Comparison of ENCODE assay signal across 8 cellular contexts in the genomic region with DNA sequence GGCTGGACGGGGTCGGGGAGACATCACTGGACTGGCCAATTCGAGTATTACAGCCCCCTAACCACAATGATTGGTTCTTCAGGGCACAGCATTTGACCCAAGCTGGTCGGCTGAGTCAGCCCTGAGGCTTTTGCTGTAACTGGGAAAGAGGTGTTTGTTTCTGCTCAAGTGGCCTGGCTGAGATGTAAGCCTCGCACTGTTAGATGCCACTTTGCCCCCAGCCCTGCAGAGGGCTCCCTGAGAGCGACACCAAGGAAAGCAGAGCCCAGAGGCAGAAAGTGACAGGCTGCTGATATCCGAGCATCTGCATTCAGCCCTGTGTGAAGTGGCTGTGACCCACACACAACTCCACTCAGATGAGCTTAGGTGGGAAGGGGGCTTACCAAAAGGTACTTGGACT. TPM values are rescaled to one million over a fixed set of nuclear protein-coding genes. Genes with fewer than 3 reads are reported as not detected.
DNase-seq lines count a peak whose midpoint lies in the region; ATAC-seq, FAIRE-seq and TF ChIP-seq lines count a peak whose summit lies in the region.

No MANE protein-coding gene starts in this region.

- TF ChIP-seq CTCF in LNCAP (IDR thresholded peaks at IDR 0.05) (peak; percentile 27; the same call in 1 of the 2 replicates), SK-N-SH (IDR thresholded peaks at IDR 0.05) (peak; percentile 31)

- H3K27ac ChIP-seq in SK-N-SH (ENCODE audit: low read depth in 2 of 2, low read length in 1 of 2) (no peak overlapping the region), small intestine (ENCODE audit: low read depth in 1 of 2, low read length in 1 of 2) (no peak overlapping the region)

- no peaks in the 10 kb centered on the region for H4K20me1 ChIP-seq in SK-N-SH (ENCODE audit: insufficient read depth)

- H3K36me3 ChIP-seq in SK-N-SH (replicated peaks in 1 of 2; ENCODE audit: control insufficient read depth in 1 of 2, insufficient read depth in 2 of 2, low read length in 1 of 2) (peaks cover 0 to 13% of the 10 kb centered on the region in 2 experiments), small intestine (ENCODE audit: control insufficient read depth in 2 of 2, insufficient read depth in 2 of 2, low read length in 2 of 2) (peaks cover 5 to 8% of the 10 kb centered on the region in 2 donors)

- no peaks in the 10 kb centered on the region for H3K9me3 Mint-ChIP-seq in activated CD4-positive, alpha-beta T cell treated with anti-CD3 and anti-CD28 coated beads for 36 hours (ENCODE audit: low read depth)

- no peak for FAIRE-seq in small intestine (lab: Jason Lieb, UNC)

- no peak overlapping the region for H3K9ac ChIP-seq in SK-N-SH

- no peaks in the 10 kb centered on the region for H3K79me2 ChIP-seq in SK-N-SH (ENCODE audit: insufficient read depth)

- DNase-seq in activated CD4-positive, alpha-beta T cell treated with anti-CD3 and anti-CD28 coated beads for 36 hours, result peak; percentile 28
- no peak for DNase-seq in activated CD4-positive, alpha-beta T cell treated with anti-CD3 and anti-CD28 coated beads, Interleukin-2, amount 50 U/mL, for 1 hour
- peak; percentile 71 for DNase-seq in SK-N-SH
- DNase-seq in head of caudate nucleus, result peak in 38 of 42 donors; percentile 16 to 63 (median 40)
- peak; percentile 54 for DNase-seq in small intestine
- DNase-seq in stimulated activated CD4-positive, alpha-beta T cell treated with anti-CD3 and anti-CD28 coated beads, Interleukin-4, amount 100 ng/mL, for 24 hours, result no peak

- peaks cover 7% of the 10 kb centered on the region for H3K36me3 Mint-ChIP-seq in activated CD4-positive, alpha-beta T cell treated with anti-CD3 and anti-CD28 coated beads for 36 hours (ENCODE audit: low read depth)

- H3K4me3 ChIP-seq in SK-N-SH (ENCODE audit: low read depth in 2 of 2, low read length in 1 of 2) (no peak overlapping the region), small intestine (ENCODE audit: low read depth in 1 of 2, low read length in 2 of 2) (no peak overlapping the region)

- TF ChIP-seq EP300 in SK-N-SH (IDR thresholded peaks at IDR 0.05; ENCODE audit: borderline replicate concordance in 1 of 2, low read depth in 1 of 2, low read length in 1 of 2), result no peak

- H3K27ac Mint-ChIP-seq in activated CD4-positive, alpha-beta T cell treated with anti-CD3 and anti-CD28 coated beads for 36 hours, result no peak overlapping the region

- H3K27me3 Mint-ChIP-seq in activated CD4-positive, alpha-beta T cell treated with anti-CD3 and anti-CD28 coated beads for 36 hours, result no peaks in the 10 kb centered on the region

- H3K4me1 ChIP-seq in SK-N-SH (ENCODE audit: control insufficient read depth in 1 of 2, insufficient read depth in 2 of 2, low read depth in 1 of 2, low read length in 1 of 2) (no peaks in the 10 kb centered on the region; a peak in 1 of 4 replicates), small intestine (ENCODE audit: control insufficient read depth in 2 of 2, insufficient read depth in 1 of 2, low read depth in 1 of 2, low read length in 1 of 2) (no peaks in the 10 kb centered on the region)

- 50% methylated on average over 4 of the region's 7 CpGs for WGBS in SK-N-SH (ENCODE audit: low lambda C conversion rate)
- WGBS in small intestine, 3 donors, result 14 to 23% (median 15%) methylated on average over 7 of the region's 7 CpGs

- H3K4me3 Mint-ChIP-seq in activated CD4-positive, alpha-beta T cell treated with anti-CD3 and anti-CD28 coated beads for 36 hours, result no peak overlapping the region

- intact Hi-C loops in activated CD4-positive, alpha-beta T cell treated with anti-CD3 and anti-CD28 coated beads for 36 hours (cut with DNase I, micrococcal nuclease), result no loop called here
- intact Hi-C loops in head of caudate nucleus (cut with DNase I), result no loop called here

- H3K27me3 ChIP-seq in SK-N-SH (ENCODE audit: insufficient read depth), result no peaks in the 10 kb centered on the region
- no peaks in the 10 kb centered on the region for H3K27me3 ChIP-seq in small intestine (ENCODE audit: control insufficient read depth in 2 of 2, insufficient read depth in 2 of 2, low read length in 2 of 2)

- no peaks in the 10 kb centered on the region for H3K9me3 ChIP-seq in SK-N-SH
- H3K9me3 ChIP-seq in small intestine (ENCODE audit: control insufficient read depth, low read depth), result no peaks in the 10 kb centered on the region

- POLR2A ChIA-PET in activated CD4-positive, alpha-beta T cell treated with anti-CD3 and anti-CD28 coated beads for 36 hours (lab: Charles Lee), result no interaction called here
- POLR2A ChIA-PET in SK-N-SH (lab: Yijun Ruan, JAX), result no interaction called here

- peak; percentile 58 for ATAC-seq in activated CD4-positive, alpha-beta T cell treated with anti-CD3 and anti-CD28 coated beads for 36 hours
- ATAC-seq in HG03439 (IDR thresholded peaks at IDR 0.05; ENCODE audit: unreplicated experiment), result no peak

- H3K9me2 ChIP-seq in SK-N-SH, result no peaks in the 10 kb centered on the region

- no peaks in the 10 kb centered on the region for H3K4me1 Mint-ChIP-seq in activated CD4-positive, alpha-beta T cell treated with anti-CD3 and anti-CD28 coated beads for 36 hours

- TF ChIP-seq RAD21 in SK-N-SH (IDR thresholded peaks at IDR 0.05; ENCODE audit: low read length), result peak; percentile 64

- no peak overlapping the region for H3K4me2 ChIP-seq in SK-N-SH

- no peak overlapping the region for H2AFZ ChIP-seq in SK-N-SH (ENCODE audit: low read depth)

- H3F3A ChIP-seq in SK-N-SH (replicated peaks; ENCODE audit: insufficient read depth), result peaks cover 8% of the 10 kb centered on the region

- CTCF ChIA-PET in activated CD4-positive, alpha-beta T cell treated with anti-CD3 and anti-CD28 coated beads for 36 hours (lab: Charles Lee), result interaction anchor here (1.2 kb wide), 1 partner anchor 26 kb away, joined by 3 read pairs; no protein-coding TSS in a partner anchor
- CTCF ChIA-PET in SK-N-SH (lab: Yijun Ruan, JAX), result interaction anchor here (0.8 to 1.7 kb wide), 6 partner anchors 13 to 60 kb away, joined by 3 to 8 read pairs (median 4); no protein-coding TSS in a partner anchor

TF ChIP-seq in SK-N-SH, 30 proteins besides CTCF, POLR2A, EP300 and RAD21:
- TF ChIP-seq, protein P1, sequence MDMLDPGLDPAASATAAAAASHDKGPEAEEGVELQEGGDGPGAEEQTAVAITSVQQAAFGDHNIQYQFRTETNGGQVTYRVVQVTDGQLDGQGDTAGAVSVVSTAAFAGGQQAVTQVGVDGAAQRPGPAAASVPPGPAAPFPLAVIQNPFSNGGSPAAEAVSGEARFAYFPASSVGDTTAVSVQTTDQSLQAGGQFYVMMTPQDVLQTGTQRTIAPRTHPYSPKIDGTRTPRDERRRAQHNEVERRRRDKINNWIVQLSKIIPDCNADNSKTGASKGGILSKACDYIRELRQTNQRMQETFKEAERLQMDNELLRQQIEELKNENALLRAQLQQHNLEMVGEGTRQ (IDR thresholded peaks at IDR 0.05; ENCODE audit: borderline replicate concordance, low read depth, low read length), result no peak
- TF ChIP-seq RCOR1 (IDR thresholded peaks at IDR 0.05; ENCODE audit: low read length), result no peak
- TF ChIP-seq MXI1 (IDR thresholded peaks at IDR 0.05; ENCODE audit: low read depth, low read length), result 0 out of 2 replicates have a peak, but pooled peaks have one; percentile 39
- no peak for TF ChIP-seq RXRA (IDR thresholded peaks at IDR 0.05; ENCODE audit: borderline replicate concordance, low read depth)
- TF ChIP-seq FOSL2 (IDR thresholded peaks at IDR 0.05; ENCODE audit: borderline replicate concordance, low read depth), result no peak
- peak; percentile 39 for TF ChIP-seq SMC3 (IDR thresholded peaks at IDR 0.05; ENCODE audit: low read depth, low read length)

RNA-seq across cellular contexts. Expression of a gene that starts 19.4 kb away (rescaled TPM):
- 100 to 1,000 TPM; 109 to 127 TPM for total RNA-seq in activated CD4-positive, alpha-beta T cell treated with anti-CD3 and anti-CD28 coated beads for 36 hours
- polyA plus RNA-seq in SK-N-SH (2012; rRNA removed), result 661 and 799 TPM in 2 replicates
- polyA plus RNA-seq in SK-N-SH (2012; cell fraction: cytosol; rRNA removed), result 577 and 670 TPM in 2 replicates
- 588 and 622 TPM in 2 replicates for polyA plus RNA-seq in SK-N-SH (2012; cell fraction: nucleus; rRNA removed)
- 100 to 1,000 TPM; 198 to 242 (median 209) TPM for polyA plus RNA-seq in small intestine

RNA-seq across cellular contexts. Expression of a gene that starts 31.8 kb away (rescaled TPM):
- total RNA-seq in activated CD4-positive, alpha-beta T cell treated with anti-CD3 and anti-CD28 coated beads for 36 hours, result not detected
- polyA plus RNA-seq in SK-N-SH (2012; rRNA removed) (not detected in 2 replicates), small intestine (not detected)
- polyA plus RNA-seq in SK-N-SH (2012; cell fraction: cytosol; rRNA removed), result not detected in 2 replicates
- polyA plus RNA-seq in SK-N-SH (2012; cell fraction: nucleus; rRNA removed), result not detected in 2 replicates

RNA-seq across cellular contexts. Expression of a gene that starts 54.4 kb away (rescaled TPM):
- total RNA-seq in activated CD4-positive, alpha-beta T cell treated with anti-CD3 and anti-CD28 coated beads for 36 hours, result 1 to 10 TPM; 6.4 to 6.9 TPM
- polyA plus RNA-seq in SK-N-SH (2012; rRNA removed), result 5.9 and 6.9 TPM in 2 replicates
- polyA plus RNA-seq in SK-N-SH (2012; cell fraction: cytosol; rRNA removed), result 2.1 and 3.0 TPM in 2 replicates
- 31.8 and 41.3 TPM in 2 replicates for polyA plus RNA-seq in SK-N-SH (2012; cell fraction: nucleus; rRNA removed)
- 10 to 100 TPM in 1 of 3 donors, 1 to 10 TPM in 2; 1.3 to 10.5 (median 2.8) TPM for polyA plus RNA-seq in small intestine

Comparison
In these comparisons a context has a peak if more than half of its experiments do, and no peak if none do; other contexts are left out.
1. DNase-seq: peak in activated CD4-positive, alpha-beta T cell treated with anti-CD3 and anti-CD28 coated beads for 36 hours (single experiment), SK-N-SH (single experiment), head of caudate nucleus (38 of 42) and small intestine (single experiment); none in activated CD4-positive, alpha-beta T cell treated with anti-CD3 and anti-CD28 coated beads, Interleukin-2, amount 50 U/mL, for 1 hour (single experiment) and stimulated activated CD4-positive, alpha-beta T cell treated with anti-CD3 and anti-CD28 coated beads, Interleukin-4, amount 100 ng/mL, for 24 hours (single experiment).